24 cellular contexts compared by ENCODE assay signal in the genomic region with DNA sequence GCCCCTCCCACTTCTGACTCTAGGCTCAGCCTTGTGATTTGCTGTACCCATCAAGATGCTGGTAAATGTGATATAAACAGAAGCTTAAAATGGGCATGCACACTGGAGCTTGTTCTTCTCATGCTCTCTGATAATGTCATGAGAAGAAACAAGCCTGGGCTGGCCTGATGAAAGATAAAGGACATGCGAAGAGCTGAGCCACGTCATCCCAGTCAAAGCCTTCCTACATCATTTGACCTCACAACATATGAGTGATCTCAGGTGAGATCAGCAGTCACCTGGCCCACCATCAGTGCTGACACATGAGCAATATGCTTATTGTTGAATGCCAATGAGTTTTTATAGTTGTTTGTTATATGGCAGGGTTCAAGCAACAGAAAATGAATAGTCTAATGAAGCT.
"Had no signal": no experiment of that assay in that cellular context is flagged by ENCODE, and none has a peak within 500 bp of the region (broad histone marks: within the 10 kb centered on the region; RNA-seq: fewer than 3 reads in every experiment).

No MANE protein-coding gene starts in this region.

- FAIRE-seq: colon, endothelial cell of umbilical vein, kidney had no signal

- H3K4me1 ChIP-seq: esophagus muscularis mucosa, gastrocnemius medialis, heart right ventricle, lower lobe of right lung had no signal

- H3K27me3 ChIP-seq: dorsolateral prefrontal cortex, esophagus muscularis mucosa, gastrocnemius medialis, heart right ventricle had no signal

- DNase-seq: dermis blood vessel endothelial cell; dorsolateral prefrontal cortex; effector CD4-positive, alpha-beta T cell; effector memory CD4-positive, alpha-beta T cell; foreskin melanocyte; gastrocnemius medialis; glutamatergic neuron; heart right ventricle; hypothalamus; immature natural killer cell; islet precursor cell; kidney; kidney glomerular epithelial cell; left colon; left ventricle myocardium superior; lower lobe of right lung; mesendoderm; midbrain; naive thymus-derived CD4-positive, alpha-beta T cell; natural killer cell had no signal

- H3K9me3 ChIP-seq: esophagus muscularis mucosa, gastrocnemius medialis, heart right ventricle, lower lobe of right lung had no signal

- H3K36me3 ChIP-seq: esophagus muscularis mucosa, gastrocnemius medialis, heart right ventricle, lower lobe of right lung had no signal

- H3K27ac ChIP-seq: coronary artery, esophagus muscularis mucosa, gastrocnemius medialis, heart right ventricle, lower lobe of right lung had no signal

- H3K4me3 ChIP-seq: coronary artery, dorsolateral prefrontal cortex, esophagus muscularis mucosa, gastrocnemius medialis, heart right ventricle, lower lobe of right lung had no signal
